ENCODE assay signal across 8 cellular contexts in genomic region chr22:17369553-17370035, GRCh38. TPM values are rescaled to one million over a fixed set of nuclear protein-coding genes. Genes with fewer than 3 reads are reported as not detected.
DNase-seq lines count a peak whose midpoint lies in the region; ATAC-seq and TF ChIP-seq lines count a peak whose summit lies in the region.

No MANE protein-coding gene starts in this region.

- in situ Hi-C loops in Panc1 (cut with HindIII; ENCODE audit: low pct_unique_long_range_greater_than_20kb, low sequenced_read_pairs), result no loop called here

- peaks cover 19 to 34% (median 28%) of the 10 kb centered on the region in 4 donors for H3K4me1 Mint-ChIP-seq in naive thymus-derived CD8-positive, alpha-beta T cell
- H3K4me1 Mint-ChIP-seq in Calu3 (ENCODE audit: low read depth, unreplicated experiment), result peaks cover 10% of the 10 kb centered on the region

- BruUV-seq in Panc1 (replicated peaks; lab: Mats Ljungman, UMichigan) (no TSS peak), Calu3 (replicated peaks; lab: Mats Ljungman, UMichigan) (no TSS peak)

- H3K9me3 ChIP-seq in Panc1 (ENCODE audit: control insufficient read depth, insufficient read depth, low read depth, low read length) (no peaks in the 10 kb centered on the region), endocrine pancreas (ENCODE audit: control insufficient read depth, low read length) (no peaks in the 10 kb centered on the region), aorta (ENCODE audit: control insufficient read depth, low read length) (no peaks in the 10 kb centered on the region)

- H3K27me3 ChIP-seq in Panc1 (ENCODE audit: control insufficient read depth, insufficient read depth, low read length) (no peaks in the 10 kb centered on the region), endocrine pancreas (ENCODE audit: control insufficient read depth, insufficient read depth, low read length) (no peaks in the 10 kb centered on the region), aorta (ENCODE audit: control insufficient read depth in 1 of 2, insufficient read depth in 2 of 2, low read length in 1 of 2) (peaks cover 0 to 4% of the 10 kb centered on the region in 2 donors)

- no peaks in the 10 kb centered on the region for H3K36me3 ChIP-seq in Panc1 (ENCODE audit: control insufficient read depth, insufficient read depth, low read length)
- H3K36me3 ChIP-seq in endocrine pancreas (ENCODE audit: control insufficient read depth, insufficient read depth, low read length), result no peaks in the 10 kb centered on the region
- no peaks in the 10 kb centered on the region for H3K36me3 ChIP-seq in aorta (ENCODE audit: control insufficient read depth in 1 of 2, insufficient read depth in 2 of 2, low read length in 1 of 2)

- CTCF ChIA-PET in Panc1 (lab: Charles Lee) (interaction anchor here (0.6 kb wide), 1 partner anchor 275 kb away, joined by 3 read pairs; no protein-coding TSS in a partner anchor), Calu3 (lab: Charles Lee) (no interaction called here)

- H3K27ac ChIP-seq in Panc1 (ENCODE audit: low read length), result no peak overlapping the region
- no peak overlapping the region for H3K27ac ChIP-seq in aorta (ENCODE audit: low read depth in 1 of 2, low read length in 2 of 2)

- H3K4me3 Mint-ChIP-seq in naive thymus-derived CD8-positive, alpha-beta T cell, result no peak overlapping the region
- no peak overlapping the region for H3K4me3 Mint-ChIP-seq in Calu3 (ENCODE audit: low read depth, unreplicated experiment)

- H3K4me3 ChIP-seq in Panc1 (ENCODE audit: low read depth in 2 of 2, low read length in 2 of 2), result peak overlapping the region; percentile 20 to 37; a peak in 3 of 4 replicates
- no peak overlapping the region for H3K4me3 ChIP-seq in endocrine pancreas (ENCODE audit: control insufficient read depth, insufficient read depth, low read length)
- H3K4me3 ChIP-seq in aorta (ENCODE audit: low read length in 2 of 2), result peak overlapping the region; percentile 55 to 56

- H3K4me1 ChIP-seq in Panc1 (ENCODE audit: control insufficient read depth, insufficient read depth, low read length) (no peaks in the 10 kb centered on the region; the same call in 1 of the 2 replicates), endocrine pancreas (ENCODE audit: control insufficient read depth, insufficient read depth, low read length) (no peaks in the 10 kb centered on the region), aorta (ENCODE audit: control insufficient read depth in 1 of 2, insufficient read depth in 2 of 2, low read length in 2 of 2) (peaks cover 0 to 5% of the 10 kb centered on the region in 2 donors)

- H3K27ac Mint-ChIP-seq in naive thymus-derived CD8-positive, alpha-beta T cell, result no peak overlapping the region
- H3K27ac Mint-ChIP-seq in Calu3 (ENCODE audit: unreplicated experiment), result no peak overlapping the region

- POLR2A ChIA-PET in Panc1 (lab: Charles Lee), result no interaction called here
- POLR2A ChIA-PET in naive thymus-derived CD8-positive, alpha-beta T cell (lab: Charles Lee), result no interaction called here

- TF ChIP-seq CTCF in Panc1 (IDR thresholded peaks at IDR 0.05) (no peak; the same call in 1 of the 2 replicates), Calu3 (IDR thresholded peaks at IDR 0.05; ENCODE audit: unreplicated experiment) (no peak)

- H3K9me3 Mint-ChIP-seq in naive thymus-derived CD8-positive, alpha-beta T cell, result peaks cover 0 to 3% (median 0%) of the 10 kb centered on the region in 9 donors
- no peaks in the 10 kb centered on the region for H3K9me3 Mint-ChIP-seq in Calu3 (ENCODE audit: low read depth, unreplicated experiment)

- intact Hi-C loops in Panc1 (cut with micrococcal nuclease; ENCODE audit: unreplicated experiment), result loop anchor here (5.0 kb wide), 1 partner anchor 133 kb away; no protein-coding TSS in a partner anchor
- intact Hi-C loops in aorta (cut with DNase I), result no loop called here
- intact Hi-C loops in Calu3 (cut with micrococcal nuclease; ENCODE audit: unreplicated experiment), result no loop called here

- H3K9ac ChIP-seq in endocrine pancreas (ENCODE audit: control insufficient read depth, insufficient read depth, low read length), result peak overlapping the region; percentile 38

- peaks cover 34 to 63% (median 54%) of the 10 kb centered on the region in 5 donors for H3K27me3 Mint-ChIP-seq in naive thymus-derived CD8-positive, alpha-beta T cell
- peaks cover 77% of the 10 kb centered on the region for H3K27me3 Mint-ChIP-seq in Calu3 (ENCODE audit: unreplicated experiment)

- peaks cover 0 to 6% (median 3%) of the 10 kb centered on the region in 3 donors for H3K36me3 Mint-ChIP-seq in naive thymus-derived CD8-positive, alpha-beta T cell
- no peaks in the 10 kb centered on the region for H3K36me3 Mint-ChIP-seq in Calu3 (ENCODE audit: insufficient read depth, unreplicated experiment)

- ATAC-seq in Panc1, result peak; percentile 72
- peak; percentile 53 to 70 for ATAC-seq in naive thymus-derived CD8-positive, alpha-beta T cell
- ATAC-seq in aorta (ENCODE audit: low FRiP score), result no peak
- ATAC-seq in HG03521 (IDR thresholded peaks at IDR 0.05; ENCODE audit: unreplicated experiment), result no peak

- 1% methylated on average over 34 to 77 of the region's 77 CpGs for WGBS in aorta, 2 donors

- DNase-seq in NCI-H1694 treated with DMSO at 0.1 percent for 48 hours (lab: John Stamatoyannopoulos, UW) (peak; percentile 2), NCI-H1694 (lab: John Stamatoyannopoulos, UW) (no peak), Panc1 (ENCODE audit: low read depth, low spot score) (no peak), aorta (no peak), Calu3 (no peak)
- DNase-seq in naive thymus-derived CD8-positive, alpha-beta T cell, result peak in 4 of 10 donors; percentile 14 to 25 (median 22)

RNA-seq across cellular contexts. Expression of gene CECR2, which starts 0.3 kb away (rescaled TPM):
- total RNA-seq in Panc1 (2021; ENCODE audit: unreplicated experiment), result 3.6 TPM
- polyA plus RNA-seq in Panc1 (2012; ENCODE audit: insufficient read length), result 1.8 TPM
- total RNA-seq in naive thymus-derived CD8-positive, alpha-beta T cell, result under 1 TPM; 0.10 to 0.14 TPM
- polyA plus RNA-seq in naive thymus-derived CD8-positive, alpha-beta T cell, result not detected
- 1 to 10 TPM in 1 of 2 donors, under 1 TPM in 1; 0.62 to 2.1 TPM for total RNA-seq in aorta
- polyA plus RNA-seq in aorta, result under 1 TPM; 0.08 to 0.13 TPM
- total RNA-seq in Calu3 (2022), result 0.09 and 0.15 TPM in 2 replicates

Comparison
In these comparisons a context has a peak if more than half of its experiments do, and no peak if none do; other contexts are left out.
1. ATAC-seq: peak in Panc1 (single experiment) and naive thymus-derived CD8-positive, alpha-beta T cell (2 of 2); none in aorta (single experiment) and HG03521 (single experiment).